ENCODE assay signal across 8 cellular contexts in the genomic region with DNA sequence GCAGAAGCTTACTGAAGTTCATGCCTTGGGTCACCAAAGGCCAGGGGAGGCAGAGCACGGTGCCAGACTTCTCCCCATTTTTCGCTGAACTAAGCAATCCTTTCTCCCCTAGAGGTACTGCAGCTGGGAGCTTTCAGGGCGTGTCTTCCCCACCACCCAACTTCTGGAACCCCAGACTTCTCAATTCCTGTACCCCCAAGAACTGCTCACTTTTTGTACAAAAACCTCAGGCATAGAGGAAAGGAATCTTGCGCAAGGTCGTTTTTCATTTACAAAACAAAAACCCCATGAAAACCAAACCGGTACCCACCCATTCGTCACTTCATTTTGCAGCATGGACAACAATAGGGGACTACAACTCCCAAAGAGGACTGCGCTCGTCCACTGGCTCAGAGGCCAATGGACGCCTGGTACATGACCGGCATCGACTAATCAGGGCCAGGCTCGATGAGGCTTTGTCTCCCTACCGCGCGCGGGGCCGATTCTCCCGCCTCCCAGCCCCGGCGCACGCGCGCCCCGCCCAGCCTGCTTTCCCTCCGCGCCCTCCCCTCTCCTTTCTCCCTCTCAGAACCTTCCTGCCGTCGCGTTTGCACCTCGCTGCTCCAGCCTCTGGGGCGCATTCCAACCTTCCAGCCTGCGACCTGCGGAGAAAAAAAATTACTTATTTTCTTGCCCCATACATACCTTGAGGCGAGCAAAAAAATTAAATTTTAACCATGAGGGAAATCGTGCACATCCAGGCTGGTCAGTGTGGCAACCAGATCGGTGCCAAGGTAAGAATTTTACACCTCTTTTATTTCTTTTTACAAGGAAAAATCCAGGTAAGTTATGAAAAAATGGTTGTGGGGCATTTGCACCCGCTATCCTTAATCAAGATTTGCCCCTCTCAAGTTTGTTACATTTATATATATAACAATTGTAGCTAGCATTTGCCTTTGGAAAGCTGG. TPM values are rescaled to one million over a fixed set of nuclear protein-coding genes. Genes with fewer than 3 reads are reported as not detected.
DNase-seq lines count a peak whose midpoint lies in the region; ATAC-seq and TF ChIP-seq lines count a peak whose summit lies in the region.

TUBB (plus strand) TSS at position 562 of the 947 bp plus-strand sequence; CDS start at position 717, 155 bp downstream.

- peak; percentile 63 to 69 for ATAC-seq in activated naive CD4-positive, alpha-beta T cell treated with anti-CD3 and anti-CD28 coated beads, Interleukin-2, amount 50 U/mL, for 72 hours

- CTCF ChIA-PET in HEK293T (lab: Yijun Ruan, JAX) = interaction anchor here (0.8 to 3.7 kb wide), 3 partner anchors 39 to 48 kb away, joined by 3 to 33 read pairs (median 4); partner anchors contain the start of gene DHX16

- peaks cover 76 to 77% of the 10 kb centered on the region in 2 donors for H3K36me3 Mint-ChIP-seq in activated naive CD4-positive, alpha-beta T cell treated with anti-CD3 and anti-CD28 coated beads, Interleukin-2, amount 50 U/mL, for 72 hours

- H3K9me3 Mint-ChIP-seq in activated naive CD4-positive, alpha-beta T cell treated with anti-CD3 and anti-CD28 coated beads, Interleukin-2, amount 50 U/mL, for 72 hours = peaks cover 0 to 3% of the 10 kb centered on the region in 2 donors

- H3K27ac Mint-ChIP-seq in activated naive CD4-positive, alpha-beta T cell treated with anti-CD3 and anti-CD28 coated beads, Interleukin-2, amount 50 U/mL, for 72 hours = peak within 1 kb of the TSS; percentile 93 to 97

- POLR2A ChIA-PET in HEK293T (lab: Yijun Ruan, JAX) = interaction anchor here (0.7 to 3.8 kb wide), 17 partner anchors 10 to 359 kb away, joined by 3 to 101 read pairs (median 5); partner anchors contain the start of genes MRPS18B, NRM and PPP1R10

- DNase-seq in GDM1 (lab: John Stamatoyannopoulos, UW) (peak; percentile 97), HEK293T (ENCODE audit: extremely low spot score) (peak; percentile 79), NCI-H1105 treated with DMSO at 0.1 percent for 48 hours (lab: John Stamatoyannopoulos, UW) (peak; percentile 98), SKM-1 treated with dmso at 0.1 percent for 144 hours (lab: John Stamatoyannopoulos, UW; ENCODE audit: unreplicated experiment) (peak; percentile 98), globus pallidus (ENCODE audit: low spot score) (peak; percentile 99), nucleus accumbens (lab: John Stamatoyannopoulos, UW) (peak; percentile 77 to 99 (median 96)), superior temporal gyrus (ENCODE audit: extremely low spot score) (peak; percentile 98)
- peak; percentile 93 to 94 for DNase-seq in activated naive CD4-positive, alpha-beta T cell treated with anti-CD3 and anti-CD28 coated beads, Interleukin-2, amount 50 U/mL, for 72 hours (ENCODE audit: low spot score in 2 of 2)

TF ChIP-seq in HEK293T, 16 proteins besides CTCF, POLR2A, EP300 and RAD21:
- TF ChIP-seq ELF4 (IDR thresholded peaks at IDR 0.05) (peak; percentile 71), PKNOX1 (IDR thresholded peaks at IDR 0.05) (no peak), L3MBTL2 (conservative IDR thresholded peaks at IDR 0.05) (peak; percentile 32; the same call in 1 of the 2 replicates)
TF ChIP-seq in HEK293T: peak in this region for 2.

RNA-seq across cellular contexts. Expression of gene TUBB, which starts in this region (rescaled TPM):
- 1,000 to 10,000 TPM; 1,507 to 1,783 TPM for total RNA-seq in activated naive CD4-positive, alpha-beta T cell treated with anti-CD3 and anti-CD28 coated beads, Interleukin-2, amount 50 U/mL, for 72 hours

Comparison
In these comparisons a context has a peak if more than half of its experiments do, and no peak if none do; other contexts are left out.
1. Peak in every context shown above with its lines: DNase-seq and ATAC-seq.